Comparison of ENCODE assay signal across 11 cellular contexts in the genomic region with DNA sequence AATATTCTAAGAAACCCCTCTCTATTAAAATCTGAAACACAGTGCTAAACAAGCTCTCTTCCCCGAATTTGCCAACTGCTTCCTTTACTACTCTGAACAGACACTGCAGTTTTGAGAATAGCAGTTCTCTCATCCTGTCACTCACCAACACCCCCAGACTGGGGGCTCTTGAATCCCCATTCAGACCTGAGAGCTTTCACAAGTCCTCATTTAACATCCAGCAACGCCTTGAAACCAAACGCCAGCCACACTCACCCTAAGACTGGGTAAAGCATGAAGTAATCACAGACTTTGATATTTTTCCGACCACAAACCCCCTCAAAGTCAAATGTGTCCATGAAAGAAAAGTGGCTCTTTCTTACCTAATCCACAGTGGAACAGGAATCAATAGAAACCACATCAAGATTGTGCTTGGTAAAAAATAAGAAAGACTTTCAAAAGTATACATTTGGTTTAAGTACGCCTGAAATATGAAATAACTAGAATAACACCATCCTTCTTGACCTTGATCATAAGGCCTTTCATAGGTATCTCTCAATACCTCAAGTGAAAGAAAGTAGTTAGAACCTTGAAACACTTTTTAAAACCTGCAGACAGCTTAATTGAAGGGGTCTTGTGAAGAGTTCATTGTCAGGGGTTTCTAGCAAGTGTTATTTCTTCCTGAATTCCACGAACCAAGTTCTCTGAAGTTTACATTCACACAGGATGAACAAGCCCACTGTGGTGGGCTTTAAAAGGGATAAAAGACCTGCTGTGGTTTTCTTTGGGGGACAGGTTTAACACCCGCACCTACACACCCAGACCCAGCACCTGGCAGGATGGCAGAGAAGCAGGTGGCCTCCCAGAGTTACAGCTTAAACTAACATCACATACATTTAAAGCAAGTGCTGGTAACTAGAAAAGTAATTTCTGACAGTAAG.
A peak's percentile ranks its signal among the peaks of the same experiment; 100 is the strongest.
DNase-seq lines count a peak whose midpoint lies in the region; ATAC-seq and TF ChIP-seq lines count a peak whose summit lies in the region.
"Had no signal": no experiment of that assay in that cellular context is flagged by ENCODE, and none has a peak within 500 bp of the region (broad histone marks: within the 10 kb centered on the region; RNA-seq: fewer than 3 reads in every experiment).

No MANE protein-coding gene starts in this region.

- WGBS in endodermal cell (ENCODE audit: insufficient coverage in 1 of 2, insufficient read length in 1 of 2), 2 experiments = 76 to 81% methylated on average over 3 to 7 of the region's 7 CpGs

- H3K36me3 ChIP-seq in endodermal cell (ENCODE audit: control insufficient read depth, insufficient read depth, low read length) = no peaks in the 10 kb centered on the region
- H3K36me3 ChIP-seq: transverse colon had no signal

- H3K36me3 Mint-ChIP-seq in activated naive CD4-positive, alpha-beta T cell treated with anti-CD3 and anti-CD28 coated beads, Interleukin-2, amount 50 U/mL, for 24 hours = no peaks in the 10 kb centered on the region
- no peaks in the 10 kb centered on the region for H3K36me3 Mint-ChIP-seq in endodermal cell (ENCODE audit: low read depth)
- H3K36me3 Mint-ChIP-seq: CD14-positive monocyte had no signal

- no peaks in the 10 kb centered on the region for H3K4me1 ChIP-seq in endodermal cell (ENCODE audit: control insufficient read depth, insufficient read depth, low read length)
- H3K4me1 ChIP-seq: transverse colon had no signal

- no peak overlapping the region for H3K9ac ChIP-seq in endodermal cell (ENCODE audit: extremely low read depth, low read length, poor library complexity, severe bottlenecking)

- H3K27ac Mint-ChIP-seq in activated naive CD4-positive, alpha-beta T cell treated with anti-CD3 and anti-CD28 coated beads, Interleukin-2, amount 50 U/mL, for 24 hours = peak overlapping the region; percentile 93
- no peak overlapping the region for H3K27ac Mint-ChIP-seq in endodermal cell
- H3K27ac Mint-ChIP-seq: CD14-positive monocyte had no signal

- H3K27me3 Mint-ChIP-seq in activated naive CD4-positive, alpha-beta T cell treated with anti-CD3 and anti-CD28 coated beads, Interleukin-2, amount 50 U/mL, for 24 hours = no peaks in the 10 kb centered on the region
- peaks cover 2% of the 10 kb centered on the region for H3K27me3 Mint-ChIP-seq in endodermal cell (ENCODE audit: insufficient read depth)

- no peak for TF ChIP-seq CTCF in endodermal cell (conservative IDR thresholded peaks at IDR 0.05)

- ATAC-seq in GM19023 (IDR thresholded peaks at IDR 0.05; ENCODE audit: unreplicated experiment) = peak; percentile 70
- no peak for ATAC-seq in left colon
- no peak for ATAC-seq in sciatic nerve
- ATAC-seq: Right ventricle myocardium inferior had no signal

- H3K4me1 Mint-ChIP-seq in activated naive CD4-positive, alpha-beta T cell treated with anti-CD3 and anti-CD28 coated beads, Interleukin-2, amount 50 U/mL, for 24 hours = peaks cover 37% of the 10 kb centered on the region
- no peaks in the 10 kb centered on the region for H3K4me1 Mint-ChIP-seq in endodermal cell
- H3K4me1 Mint-ChIP-seq: CD14-positive monocyte had no signal

- intact Hi-C loops in left colon (cut with DNase I, micrococcal nuclease) = no loop called here
- intact Hi-C loops in sciatic nerve (cut with DNase I) = no loop called here

- peak; percentile 71 for DNase-seq in activated CD4-positive, alpha-beta T cell treated with anti-CD3 and anti-CD28 coated beads for 48 hours
- DNase-seq in stimulated activated CD4-positive, alpha-beta T cell treated with anti-CD3 and anti-CD28 coated beads, TNF-alpha, amount 100 ng/mL, for 48 hours (ENCODE audit: low read depth in 3 of 3) = peak; percentile 32 to 57 (median 35)
- no peak for DNase-seq in amniotic stem cell (lab: John Stamatoyannopoulos, UW)
- no peak for DNase-seq in left colon
- no peak for DNase-seq in sciatic nerve (ENCODE audit: low spot score)
- no peak for DNase-seq in endodermal cell
- DNase-seq: transverse colon had no signal

- no peaks in the 10 kb centered on the region for H3K9me3 Mint-ChIP-seq in activated naive CD4-positive, alpha-beta T cell treated with anti-CD3 and anti-CD28 coated beads, Interleukin-2, amount 50 U/mL, for 24 hours
- no peaks in the 10 kb centered on the region for H3K9me3 Mint-ChIP-seq in endodermal cell

- H3K27ac ChIP-seq in endodermal cell (ENCODE audit: low read depth, low read length) = no peak overlapping the region
- H3K27ac ChIP-seq: transverse colon had no signal

- H3K9me3 ChIP-seq in endodermal cell (ENCODE audit: control insufficient read depth, low read length) = no peaks in the 10 kb centered on the region
- H3K9me3 ChIP-seq: transverse colon had no signal

- H3K4me3 Mint-ChIP-seq in activated naive CD4-positive, alpha-beta T cell treated with anti-CD3 and anti-CD28 coated beads, Interleukin-2, amount 50 U/mL, for 24 hours = peak overlapping the region; percentile 62
- H3K4me3 Mint-ChIP-seq in endodermal cell = no peak overlapping the region
- H3K4me3 Mint-ChIP-seq: CD14-positive monocyte had no signal

- no peak overlapping the region for H3K4me3 ChIP-seq in endodermal cell (ENCODE audit: low read length)
- H3K4me3 ChIP-seq: transverse colon had no signal

- no peaks in the 10 kb centered on the region for H3K27me3 ChIP-seq in endodermal cell (ENCODE audit: control insufficient read depth, insufficient read depth, low read length, poor library complexity, severe bottlenecking)
- H3K27me3 ChIP-seq: transverse colon had no signal

Comparison
In these comparisons a context has a peak if more than half of its experiments do, and no peak if none do; other contexts are left out.
1. DNase-seq: peak in activated CD4-positive, alpha-beta T cell treated with anti-CD3 and anti-CD28 coated beads for 48 hours (single experiment) and stimulated activated CD4-positive, alpha-beta T cell treated with anti-CD3 and anti-CD28 coated beads, TNF-alpha, amount 100 ng/mL, for 48 hours (3 of 3); none in amniotic stem cell (single experiment), left colon (0 of 2), sciatic nerve (single experiment) and endodermal cell (single experiment).